In genomic region chr22:28139993-28140392, GRCh38 we compare ENCODE assay signal across 12 cellular contexts.
DNase-seq lines count a peak whose midpoint lies in the region; TF ChIP-seq lines count a peak whose summit lies in the region.
"Had no signal": no experiment of that assay in that cellular context is flagged by ENCODE, and none has a peak within 500 bp of the region (broad histone marks: within the 10 kb centered on the region; RNA-seq: fewer than 3 reads in every experiment).

No MANE protein-coding gene starts in this region.

- TF ChIP-seq CTCF in brain microvascular endothelial cell (IDR thresholded peaks at IDR 0.05; ENCODE audit: low read depth, low read length, missing control alignments) (no peak), uterus (IDR thresholded peaks at IDR 0.05) (no peak)

- H3K27me3 ChIP-seq in brain microvascular endothelial cell (replicated peaks) (no peaks in the 10 kb centered on the region), uterus (no peaks in the 10 kb centered on the region)
- H3K27me3 ChIP-seq: esophagus muscularis mucosa had no signal

- no peak for TF ChIP-seq POLR2A in uterus (IDR thresholded peaks at IDR 0.05)

- peak; percentile 88 for DNase-seq in HS-5 (ENCODE audit: low read depth)
- DNase-seq in brain microvascular endothelial cell: peak; percentile 83
- peak; percentile 90 for DNase-seq in kidney tubule cell (ENCODE audit: low spot score)
- no peak for DNase-seq in uterus
- DNase-seq in stimulated activated CD4-positive, alpha-beta T cell treated with anti-CD3 and anti-CD28 coated beads, Interleukin-1b, Interleukin-23, amount 100 ng/mL, for 48 hours: no peak
- no peak for DNase-seq in medulla oblongata (ENCODE audit: extremely low spot score)
- DNase-seq in NCI-H526 treated with DMSO at 0.1 percent for 48 hours (lab: John Stamatoyannopoulos, UW): no peak
- DNase-seq: left colon; NCI-H2227 treated with DMSO at 0.1 percent for 48 hours; stimulated activated CD4-positive, alpha-beta T cell treated with anti-CD3 and anti-CD28 coated beads, Interleukin-4, amount 100 ng/mL, for 4 hours had no signal

- H3K4me3 ChIP-seq in brain microvascular endothelial cell (ENCODE audit: low read depth, low read length) (no peak overlapping the region), uterus (no peak overlapping the region)
- H3K4me3 ChIP-seq: esophagus muscularis mucosa had no signal

- H3K27ac ChIP-seq in brain microvascular endothelial cell (peak overlapping the region; percentile 63), uterus (peak overlapping the region; percentile 16 to 65)
- H3K27ac ChIP-seq: esophagus muscularis mucosa, parathyroid adenoma had no signal

- peaks cover 19 to 22% of the 10 kb centered on the region in 2 donors for H3K4me1 ChIP-seq in uterus
- H3K4me1 ChIP-seq: parathyroid adenoma had no signal

- H3K9me3 ChIP-seq in uterus: no peaks in the 10 kb centered on the region

- in situ Hi-C loops in brain microvascular endothelial cell (cut with HindIII; ENCODE audit: low pct_ligation_motif_present, low sequenced_read_pairs): no loop called here

- H3K36me3 ChIP-seq in brain microvascular endothelial cell (replicated peaks): no peaks in the 10 kb centered on the region
- no peaks in the 10 kb centered on the region for H3K36me3 ChIP-seq in uterus
- H3K36me3 ChIP-seq: esophagus muscularis mucosa had no signal

- intact Hi-C loops in uterus (cut with DNase I; ENCODE audit: low total_unique reads): no loop called here

Comparison
In these comparisons a context has a peak if more than half of its experiments do, and no peak if none do; other contexts are left out.
1. DNase-seq: peak in HS-5 (single experiment), brain microvascular endothelial cell (single experiment) and kidney tubule cell (single experiment); none in uterus (0 of 2), stimulated activated CD4-positive, alpha-beta T cell treated with anti-CD3 and anti-CD28 coated beads, Interleukin-1b, Interleukin-23, amount 100 ng/mL, for 48 hours (single experiment), medulla oblongata (single experiment) and NCI-H526 treated with DMSO at 0.1 percent for 48 hours (single experiment).